33 cellular contexts compared by ENCODE assay signal in the genomic region with DNA sequence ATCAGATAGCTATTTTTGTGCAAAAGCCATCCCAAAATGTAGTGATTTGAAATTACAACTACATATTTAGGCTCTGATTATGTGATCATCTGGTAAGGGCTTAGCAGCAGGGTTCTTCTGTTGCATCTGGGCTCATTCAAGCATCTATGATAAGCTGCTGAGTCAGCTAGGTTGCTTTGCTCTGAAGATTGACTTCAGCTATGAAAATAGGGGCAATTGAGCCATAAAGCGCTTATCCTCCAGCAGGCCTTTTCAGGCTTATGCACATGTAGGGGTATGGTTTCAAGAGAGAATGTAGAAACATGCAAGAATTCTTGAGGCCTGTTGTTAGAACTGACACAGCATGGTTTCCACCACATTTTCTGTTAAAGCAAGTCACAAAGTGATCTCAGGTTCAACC.
"Had no signal": no experiment of that assay in that cellular context is flagged by ENCODE, and none has a peak within 500 bp of the region (broad histone marks: within the 10 kb centered on the region; RNA-seq: fewer than 3 reads in every experiment).

No MANE protein-coding gene starts in this region.

- DNase-seq: activated CD4-positive, alpha-beta T cell treated with anti-CD3 and anti-CD28 coated beads for 36 hours; activated CD4-positive, alpha-beta T cell treated with anti-CD3 and anti-CD28 coated beads, Interleukin-2, amount 50 U/mL, for 4 hours; activated CD4-positive, CD25-positive, alpha-beta regulatory T cell; activated CD8-positive, alpha-beta memory T cell treated with anti-CD3 and anti-CD28 coated beads for 24 hours; activated effector memory CD4-positive, alpha-beta T cell treated with Interleukin-2 at 50 U/mL for 16 hours; activated naive CD4-positive, alpha-beta T cell treated with anti-CD3 and anti-CD28 coated beads for 36 hours; activated naive CD8-positive, alpha-beta T cell treated with anti-CD3 and anti-CD28 coated beads, Interleukin-2, amount 10 ng/mL, durations not matched to agents 7 days and 5 days; amygdala; cerebellar nuclear complex; cortex of kidney; effector memory CD8-positive, alpha-beta T cell; erythroblast; gastrocnemius medialis; glutamatergic neuron; kidney; left colon; mammary epithelial cell; naive B cell; nephron progenitor cell; pancreas; psoas muscle; stimulated activated CD4-positive, alpha-beta T cell treated with anti-CD3 and anti-CD28 coated beads, Interleukin-15, amount 100 ng/mL, for 24 hours; stimulated activated CD4-positive, alpha-beta T cell treated with anti-CD3 and anti-CD28 coated beads, Interleukin-2, amount 100 ng/mL, for 24 hours; stimulated activated naive CD4-positive, alpha-beta T cell; T-helper 1 cell; tibial artery; upper lobe of right lung had no signal

- H3K4me1 ChIP-seq: tibial artery, upper lobe of right lung had no signal

- FAIRE-seq: kidney, pancreas had no signal

- H3K4me1 Mint-ChIP-seq: activated naive CD8-positive, alpha-beta T cell treated with anti-CD3 and anti-CD28 coated beads, Interleukin-2, amount 10 ng/mL, durations not matched to agents 7 days and 5 days had no signal

- ATAC-seq: activated CD4-positive, alpha-beta T cell treated with anti-CD3 and anti-CD28 coated beads for 36 hours; effector memory CD8-positive, alpha-beta T cell; gastrocnemius medialis; left colon; pancreas; psoas muscle; upper lobe of right lung had no signal

- H3K27me3 ChIP-seq: cardiac muscle cell, gastrocnemius medialis, pancreas, suprapubic skin, tibial artery, upper lobe of right lung had no signal

- H3K36me3 ChIP-seq: cardiac muscle cell, gastrocnemius medialis, pancreas, suprapubic skin, tibial artery, upper lobe of right lung had no signal

- H3K9me3 Mint-ChIP-seq: activated naive CD4-positive, alpha-beta T cell treated with anti-CD3 and anti-CD28 coated beads for 36 hours; activated naive CD8-positive, alpha-beta T cell treated with anti-CD3 and anti-CD28 coated beads, Interleukin-2, amount 10 ng/mL, durations not matched to agents 7 days and 5 days; effector memory CD8-positive, alpha-beta T cell; mesothelial cell of epicardium; nephron progenitor cell; T-helper 2 cell treated with Interferon-gamma antibody and Interleukin-4, amounts not matched to agents 5 μg/mL and 100 μg/mL, for 36 hours had no signal

- H3K4me3 Mint-ChIP-seq: activated CD4-positive, alpha-beta T cell treated with anti-CD3 and anti-CD28 coated beads for 36 hours; activated naive CD4-positive, alpha-beta T cell treated with anti-CD3 and anti-CD28 coated beads for 36 hours; activated naive CD8-positive, alpha-beta T cell treated with anti-CD3 and anti-CD28 coated beads, Interleukin-2, amount 10 ng/mL, durations not matched to agents 7 days and 5 days; brain; effector memory CD8-positive, alpha-beta T cell; mesothelial cell of epicardium; naive B cell; nephron progenitor cell; T-helper 2 cell treated with Interferon-gamma antibody and Interleukin-4, amounts not matched to agents 5 μg/mL and 100 μg/mL, for 36 hours had no signal

- H3K4me3 ChIP-seq: cardiac muscle cell, gastrocnemius medialis, pancreas, psoas muscle, smooth muscle cell, suprapubic skin, tibial artery, upper lobe of right lung had no signal

- H3K36me3 Mint-ChIP-seq: activated naive CD8-positive, alpha-beta T cell treated with anti-CD3 and anti-CD28 coated beads, Interleukin-2, amount 10 ng/mL, durations not matched to agents 7 days and 5 days; brain; mesothelial cell of epicardium; naive B cell had no signal

- H3K4me2 ChIP-seq: smooth muscle cell had no signal

- H3K27ac Mint-ChIP-seq: activated CD4-positive, alpha-beta T cell treated with anti-CD3 and anti-CD28 coated beads for 36 hours; activated naive CD4-positive, alpha-beta T cell treated with anti-CD3 and anti-CD28 coated beads for 36 hours; activated naive CD8-positive, alpha-beta T cell treated with anti-CD3 and anti-CD28 coated beads, Interleukin-2, amount 10 ng/mL, durations not matched to agents 7 days and 5 days; effector memory CD8-positive, alpha-beta T cell; mesothelial cell of epicardium; naive B cell; nephron progenitor cell; T-helper 2 cell treated with Interferon-gamma antibody and Interleukin-4, amounts not matched to agents 5 μg/mL and 100 μg/mL, for 36 hours had no signal

- H3K9me3 ChIP-seq: gastrocnemius medialis, pancreas, psoas muscle, suprapubic skin, tibial artery, upper lobe of right lung had no signal

- H3K27me3 Mint-ChIP-seq: activated CD4-positive, alpha-beta T cell treated with anti-CD3 and anti-CD28 coated beads for 36 hours; activated naive CD8-positive, alpha-beta T cell treated with anti-CD3 and anti-CD28 coated beads, Interleukin-2, amount 10 ng/mL, durations not matched to agents 7 days and 5 days; brain; effector memory CD8-positive, alpha-beta T cell; naive B cell had no signal

- H3K27ac ChIP-seq: cardiac muscle cell, gastrocnemius medialis, pancreas, psoas muscle, suprapubic skin, tibial artery, upper lobe of right lung had no signal
